Comparison of ENCODE assay signal across 7 cellular contexts in genomic region chr1:46093832-46094231, GRCh38. TPM values are rescaled to one million over a fixed set of nuclear protein-coding genes. Genes with fewer than 3 reads are reported as not detected.
A peak's percentile ranks its signal among the peaks of the same experiment; 100 is the strongest.
DNase-seq lines count a peak whose midpoint lies in the region; ATAC-seq, FAIRE-seq and TF ChIP-seq lines count a peak whose summit lies in the region.
"Not testable (repeated sequence)": the region's sequence is repeated elsewhere in the genome, so short reads cannot be mapped to it uniquely, and the experiment has no call there.

No MANE protein-coding gene starts in this region.

- BruUV-seq in K562 (replicated peaks; lab: Mats Ljungman, UMichigan): not testable (repeated sequence)

- not testable (repeated sequence) for H3K4me1 ChIP-seq in HEK293 (ENCODE audit: control insufficient read depth, insufficient read depth, low read length); K562 (replicated peaks in 1 of 2; ENCODE audit: control insufficient read depth in 2 of 2, insufficient read depth in 2 of 2, low read length in 2 of 2)
- peaks cover 45% of the 10 kb centered on the region for H3K4me1 ChIP-seq in Karpas-422 (ENCODE audit: low read length)

- H3K9me2 ChIP-seq in Karpas-422 (replicated peaks; ENCODE audit: insufficient read depth, low read length): not testable (repeated sequence)

- not testable (repeated sequence) for H3K27ac ChIP-seq in HEK293 (ENCODE audit: extremely low read depth, low read depth, low read length); K562 (ENCODE audit: extremely low read depth, low read depth, low read length)
- peak overlapping the region; percentile 61; the same call in 1 of the 2 replicates for H3K27ac ChIP-seq in Karpas-422 (ENCODE audit: low read length)

- not testable (repeated sequence) for TF ChIP-seq EP300 in K562 (IDR thresholded peaks at IDR 0.05; ENCODE audit: low read length)

- CTCF ChIA-PET in HEK293 (lab: Yijun Ruan, JAX): interaction anchor here (0.7 to 1.0 kb wide), 2 partner anchors 25 to 130 kb away, joined by 3 to 6 read pairs; no protein-coding TSS in a partner anchor
- CTCF ChIA-PET in HEK293T (lab: Yijun Ruan, JAX); K562 (lab: Yijun Ruan, JAX; ENCODE audit: low intra/inter-chr PET ratio): not testable (repeated sequence)

- TF ChIP-seq POLR2A in K562 (conservative IDR thresholded peaks at IDR 0.05): not testable (repeated sequence)

- not testable (repeated sequence) for H2AFZ ChIP-seq in Karpas-422 (ENCODE audit: low read length); K562 (ENCODE audit: low read depth, low read length)

- WGBS in K562 (ENCODE audit: insufficient coverage, low coverage, missing lambda C conversion rate): 66% methylated on average over 4 of the region's 4 CpGs

- in situ Hi-C loops in K562 (cut with MboI): not testable (repeated sequence)

- not testable (repeated sequence) for TF ChIP-seq RAD21 in K562 (CRISPR knock-in tag; conservative IDR thresholded peaks at IDR 0.05 in 1 of 2, IDR thresholded peaks at IDR 0.05 in 1 of 2)

- FAIRE-seq in GM18507 (lab: Jason Lieb, UNC) (peak; percentile 47), GM19239 (lab: Jason Lieb, UNC) (peak; percentile 4)
- not testable (repeated sequence) for FAIRE-seq in K562 (lab: Jason Lieb, UNC)

- intact Hi-C loops in K562 (cut with micrococcal nuclease): not testable (repeated sequence)

- H3K9me3 ChIP-seq in HEK293 (ENCODE audit: control insufficient read depth, insufficient read depth, low read depth, low read length); Karpas-422 (ENCODE audit: low read length); K562 (replicated peaks; ENCODE audit: control insufficient read depth, insufficient read depth, low read depth, low read length): not testable (repeated sequence)

- not testable (repeated sequence) for H3K36me3 ChIP-seq in HEK293 (ENCODE audit: control insufficient read depth in 2 of 2, insufficient read depth in 1 of 2, low read length in 2 of 2); Karpas-422 (ENCODE audit: insufficient read depth, low read length); K562 (ENCODE audit: control insufficient read depth, insufficient read depth, low read length)

- POLR2A ChIA-PET in HEK293 (lab: Yijun Ruan, JAX): interaction anchor here (0.6 kb wide), 1 partner anchor 340 kb away, joined by 3 read pairs; no protein-coding TSS in a partner anchor
- POLR2A ChIA-PET in HEK293T (lab: Yijun Ruan, JAX): not testable (repeated sequence)
- POLR2A ChIA-PET in K562 (lab: Yijun Ruan, JAX): interaction anchor here (0.6 to 1.7 kb wide), 3 partner anchors 12 to 1146 kb away, joined by 3 to 4 read pairs (median 3); no protein-coding TSS in a partner anchor

- not testable (repeated sequence) for ATAC-seq in K562

- not testable (repeated sequence) for H4K20me1 ChIP-seq in Karpas-422 (ENCODE audit: insufficient read depth, low read depth, low read length); K562 (replicated peaks; ENCODE audit: control insufficient read depth, insufficient read depth, low read length)

- not testable (repeated sequence) for H3K9ac ChIP-seq in Karpas-422 (ENCODE audit: low read length); K562 (ENCODE audit: insufficient read depth in 1 of 2, low read depth in 2 of 2, low read length in 2 of 2)

- not testable (repeated sequence) for H3K9me1 ChIP-seq in K562 (ENCODE audit: control insufficient read depth, insufficient read depth, low read length)

- not testable (repeated sequence) for H3K27me3 ChIP-seq in Karpas-422 (ENCODE audit: low read length); K562 (ENCODE audit: control insufficient read depth in 2 of 2, insufficient read depth in 2 of 2, low read length in 2 of 2)

- peaks cover 77% of the 10 kb centered on the region for H3K79me2 ChIP-seq in Karpas-422 (ENCODE audit: low read length)
- not testable (repeated sequence) for H3K79me2 ChIP-seq in K562 (ENCODE audit: control insufficient read depth, insufficient read depth, low read length)

- H3K4me2 ChIP-seq in Karpas-422 (ENCODE audit: low read depth, low read length, poor library complexity, severe bottlenecking): peak overlapping the region; percentile 15
- not testable (repeated sequence) for H3K4me2 ChIP-seq in K562 (ENCODE audit: insufficient read depth, low read length)

- H3K4me3 ChIP-seq in HEK293 (ENCODE audit: low read depth, low read length); Karpas-422 (ENCODE audit: low read length); K562: not testable (repeated sequence)

- TF ChIP-seq CTCF in HEK293 (tag by site-specific recombination; IDR thresholded peaks at IDR 0.05); K562 (IDR thresholded peaks at IDR 0.05 in 2 of 3, conservative IDR thresholded peaks at IDR 0.05 in 1 of 3; ENCODE audit: insufficient read depth in 2 of 3, low read depth in 1 of 3, low read length in 3 of 3): not testable (repeated sequence)

- DNase-seq in GM18507 (ENCODE audit: extremely low spot score, insufficient read length, low read depth); GM19239 (ENCODE audit: insufficient read length, low spot score); HEK293T (ENCODE audit: extremely low spot score); Karpas-422; K562 (ENCODE audit: extremely low read depth in 1 of 4, low spot score in 3 of 4): not testable (repeated sequence)
- peak; percentile 46 for DNase-seq in NCI-H2171 treated with DMSO at 0.1 percent for 48 hours (lab: John Stamatoyannopoulos, UW)

TF ChIP-seq in HEK293, 187 proteins besides CTCF, POLR2A, EP300 and RAD21:
- peak; percentile 92 for TF ChIP-seq ZNF121 (tag by site-specific recombination; IDR thresholded peaks at IDR 0.05)

TF ChIP-seq in HEK293T, 16 proteins besides CTCF, POLR2A, EP300 and RAD21:
- TF ChIP-seq ZNF384 (IDR thresholded peaks at IDR 0.05): 0 out of 2 replicates have a peak, but pooled peaks have one; percentile 34

TF ChIP-seq in K562, 482 proteins besides CTCF, POLR2A, EP300 and RAD21:
- peak; percentile 94 for TF ChIP-seq ZNF121 (CRISPR knock-in tag; conservative IDR thresholded peaks at IDR 0.05)
- peak; percentile 52; the same call in 1 of the 2 replicates for TF ChIP-seq BCOR (IDR thresholded peaks at IDR 0.05)

RNA-seq across cellular contexts. Expression of gene PIK3R3, which starts 38.6 kb away (rescaled TPM):
- total RNA-seq in Karpas-422 (2014; rRNA removed; shearing (Covaris generic); ENCODE audit: low replicate concordance): 10.4 and 12.7 TPM in 2 replicates
- 4.0 and 7.6 TPM in 2 replicates for total RNA-seq in K562 (2011; cell fraction: chromatin; rRNA removed; ENCODE audit: low replicate concordance)
- 2.3 and 3.6 TPM in 2 replicates for total RNA-seq in K562 (2011; cell fraction: nucleolus; rRNA removed)
- 6.5 and 7.6 TPM in 2 replicates for total RNA-seq in K562 (2011; cell fraction: nucleoplasm; rRNA removed)
- 3.3 and 4.3 TPM in 2 replicates for total RNA-seq in K562 (2014; rRNA removed)
- total RNA-seq in K562 (2014; rRNA removed; fragmentation: Illumina TruSeq; extraction: Trizol): 5.7 and 6.0 TPM in 2 replicates
- 6.7 and 7.7 TPM in 2 replicates for total RNA-seq in K562 (2015; rRNA removed; fragmentation: Illumina TruSeq; extraction: Trizol)
- total RNA-seq in K562 (2021): 6.1 and 6.2 TPM in 2 replicates
- polyA plus RNA-seq in K562 (2011; rRNA removed): 5.4 and 5.5 TPM in 2 replicates
- 1.8 and 3.9 TPM in 2 replicates for polyA plus RNA-seq in K562 (2011; cell fraction: cytosol; rRNA removed)
- polyA plus RNA-seq in K562 (2011; cell fraction: nucleus; rRNA removed): 2.7 and 4.7 TPM in 2 replicates
- polyA plus RNA-seq in K562 (2012): 2.0 and 3.8 TPM in 2 replicates
- polyA plus RNA-seq in K562 (2014; fragmentation: Illumina TruSeq; extraction: Trizol): 4.0 and 4.6 TPM in 2 replicates
- polyA plus RNA-seq in K562 (2014; fragmentation: Nextera tagmentation; extraction: Ambion mirVana): 1 to 10 TPM; 1.4 to 2.2 TPM
- 2.7 and 3.1 TPM in 2 replicates for polyA plus RNA-seq in K562 (2014; rRNA removed)
- 8.1 and 13.0 TPM in 2 replicates for polyA minus RNA-seq in K562 (2011; rRNA and poly(A)+ RNA removed)
- 3.2 and 3.5 TPM in 2 replicates for polyA minus RNA-seq in K562 (2011; cell fraction: cytosol; rRNA and poly(A)+ RNA removed)
- polyA minus RNA-seq in K562 (2011; cell fraction: nucleus; rRNA and poly(A)+ RNA removed): 1.6 and 4.8 TPM in 2 replicates
